In the genomic region with DNA sequence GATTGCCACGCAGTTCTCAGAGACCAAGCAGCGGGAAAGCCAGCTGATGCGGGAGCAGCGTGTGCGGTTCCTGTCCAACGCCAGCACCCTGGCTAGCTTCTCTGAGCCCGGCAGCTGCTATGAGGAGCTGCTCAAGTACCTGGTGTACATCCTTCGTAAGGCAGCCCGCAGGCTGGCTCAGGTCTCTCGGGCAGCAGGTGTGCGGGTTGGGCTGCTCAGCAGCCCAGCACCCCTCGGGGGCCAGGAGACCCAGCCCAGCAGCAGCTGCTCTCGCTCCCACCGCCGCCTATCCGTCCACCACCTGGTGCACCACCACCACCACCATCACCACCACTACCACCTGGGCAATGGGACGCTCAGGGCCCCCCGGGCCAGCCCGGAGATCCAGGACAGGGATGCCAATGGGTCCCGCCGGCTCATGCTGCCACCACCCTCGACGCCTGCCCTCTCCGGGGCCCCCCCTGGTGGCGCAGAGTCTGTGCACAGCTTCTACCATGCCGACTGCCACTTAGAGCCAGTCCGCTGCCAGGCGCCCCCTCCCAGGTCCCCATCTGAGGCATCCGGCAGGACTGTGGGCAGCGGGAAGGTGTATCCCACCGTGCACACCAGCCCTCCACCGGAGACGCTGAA, we compare ENCODE assay signal across 16 cellular contexts. TPM values are rescaled to one million over a fixed set of nuclear protein-coding genes. Genes with fewer than 3 reads are reported as not detected.
DNase-seq lines count a peak whose midpoint lies in the region; ATAC-seq lines count a peak whose summit lies in the region.
"Had no signal": no experiment of that assay in that cellular context is flagged by ENCODE, and none has a peak within 500 bp of the region (broad histone marks: within the 10 kb centered on the region; RNA-seq: fewer than 3 reads in every experiment).

No MANE protein-coding gene starts in this region.

- H3K27me3 Mint-ChIP-seq in activated CD4-positive, alpha-beta T cell treated with anti-CD3 and anti-CD28 coated beads, Interleukin-2, amount 10 ng/mL, durations not matched to agents 24 days and 14 days = peaks cover 2% of the 10 kb centered on the region

- H3K27ac Mint-ChIP-seq in activated CD4-positive, alpha-beta T cell treated with anti-CD3 and anti-CD28 coated beads, Interleukin-2, amount 10 ng/mL, durations not matched to agents 24 days and 14 days = no peak overlapping the region
- H3K27ac Mint-ChIP-seq: dendritic cell treated with granulocyte-macrophage colony-stimulating factor and Interleukin-4, amounts not matched to agents 40 ng/mL and 50 ng/mL, for 4 days had no signal

- ATAC-seq in GM21717 (IDR thresholded peaks at IDR 0.05; ENCODE audit: unreplicated experiment) = no peak
- ATAC-seq in GM19035 (IDR thresholded peaks at IDR 0.05; ENCODE audit: unreplicated experiment) = no peak

- peak; percentile 65 for DNase-seq in activated CD4-positive, alpha-beta T cell treated with anti-CD3 and anti-CD28 coated beads, Interleukin-2, amount 10 ng/mL, durations not matched to agents 24 days and 14 days
- DNase-seq in activated CD4-positive, alpha-beta T cell treated with anti-CD3 and anti-CD28 coated beads, Interleukin-2, amount 50 U/mL, for 1 hour = no peak
- peak; percentile 83 for DNase-seq in H7
- peak; percentile 44 for DNase-seq in NCI-H526 treated with DMSO at 0.1 percent for 48 hours (lab: John Stamatoyannopoulos, UW)
- peak; percentile 53 for DNase-seq in iPS-NIHi11 (ENCODE audit: low spot score)
- no peak for DNase-seq in GM19240 (ENCODE audit: insufficient read length, low spot score)
- DNase-seq: activated CD4-positive, alpha-beta T cell treated with anti-CD3 and anti-CD28 coated beads, Interleukin-2, amount 50 U/mL, for 48 hours; activated effector memory CD4-positive, alpha-beta T cell treated with anti-CD3 and anti-CD28 coated beads, Interleukin-2, amount 50 U/mL, for 16 hours; NCI-H2081; pancreas; Peyer's patch; stomach; T-helper 2 cell had no signal

- H3K4me3 ChIP-seq in H7 (ENCODE audit: insufficient read depth, low read depth, low read length) = no peak overlapping the region
- H3K4me3 ChIP-seq: pancreas, Peyer's patch, stomach had no signal

- no peaks in the 10 kb centered on the region for H3K4me1 Mint-ChIP-seq in activated CD4-positive, alpha-beta T cell treated with anti-CD3 and anti-CD28 coated beads, Interleukin-2, amount 10 ng/mL, durations not matched to agents 24 days and 14 days

- intact Hi-C loops in activated CD4-positive, alpha-beta T cell treated with anti-CD3 and anti-CD28 coated beads, Interleukin-2, amount 10 ng/mL, durations not matched to agents 24 days and 14 days (cut with micrococcal nuclease) = no loop called here

- H3K27me3 ChIP-seq in H7 (ENCODE audit: control insufficient read depth, insufficient read depth, low read length) = no peaks in the 10 kb centered on the region
- H3K27me3 ChIP-seq: pancreas, Peyer's patch had no signal

- H3K36me3 Mint-ChIP-seq in activated CD4-positive, alpha-beta T cell treated with anti-CD3 and anti-CD28 coated beads, Interleukin-2, amount 10 ng/mL, durations not matched to agents 24 days and 14 days (ENCODE audit: low read depth) = no peaks in the 10 kb centered on the region

- H3K36me3 ChIP-seq in H7 (replicated peaks; ENCODE audit: control insufficient read depth, insufficient read depth, low read length) = no peaks in the 10 kb centered on the region
- H3K36me3 ChIP-seq: pancreas, Peyer's patch, stomach had no signal

- H3K4me3 Mint-ChIP-seq in activated CD4-positive, alpha-beta T cell treated with anti-CD3 and anti-CD28 coated beads, Interleukin-2, amount 10 ng/mL, durations not matched to agents 24 days and 14 days = no peak overlapping the region
- H3K4me3 Mint-ChIP-seq: dendritic cell treated with granulocyte-macrophage colony-stimulating factor and Interleukin-4, amounts not matched to agents 40 ng/mL and 50 ng/mL, for 4 days had no signal

- H3K9me3 Mint-ChIP-seq in activated CD4-positive, alpha-beta T cell treated with anti-CD3 and anti-CD28 coated beads, Interleukin-2, amount 10 ng/mL, durations not matched to agents 24 days and 14 days = no peaks in the 10 kb centered on the region
- H3K9me3 Mint-ChIP-seq: dendritic cell treated with granulocyte-macrophage colony-stimulating factor and Interleukin-4, amounts not matched to agents 40 ng/mL and 50 ng/mL, for 4 days had no signal

RNA-seq across cellular contexts. Expression of a gene that starts 15.2 kb away (rescaled TPM):
- total RNA-seq in activated CD4-positive, alpha-beta T cell treated with anti-CD3 and anti-CD28 coated beads, Interleukin-2, amount 10 ng/mL, durations not matched to agents 24 days and 14 days = 0.07 TPM in 1 of 2 replicates, not detected in the other
- total RNA-seq in H7 (2014; rRNA removed; shearing (Covaris generic)) = 1.5 and 1.9 TPM in 2 replicates
- total RNA-seq: Peyer's patch had no signal

RNA-seq across cellular contexts. Expression of a gene that starts 28.7 kb away (rescaled TPM):
- total RNA-seq in activated CD4-positive, alpha-beta T cell treated with anti-CD3 and anti-CD28 coated beads, Interleukin-2, amount 10 ng/mL, durations not matched to agents 24 days and 14 days = 21.6 and 22.4 TPM in 2 replicates
- total RNA-seq in H7 (2014; rRNA removed; shearing (Covaris generic)) = 31.0 and 42.6 TPM in 2 replicates

RNA-seq across cellular contexts. Expression of a gene that starts 43.2 kb away (rescaled TPM):
- total RNA-seq in activated CD4-positive, alpha-beta T cell treated with anti-CD3 and anti-CD28 coated beads, Interleukin-2, amount 10 ng/mL, durations not matched to agents 24 days and 14 days = not detected in 2 replicates
- 0.07 and 0.87 TPM in 2 replicates for total RNA-seq in H7 (2014; rRNA removed; shearing (Covaris generic))

RNA-seq across cellular contexts. Expression of a gene that starts 59.0 kb away (rescaled TPM):
- not detected in 2 replicates for total RNA-seq in activated CD4-positive, alpha-beta T cell treated with anti-CD3 and anti-CD28 coated beads, Interleukin-2, amount 10 ng/mL, durations not matched to agents 24 days and 14 days
- 0.33 and 0.48 TPM in 2 replicates for total RNA-seq in H7 (2014; rRNA removed; shearing (Covaris generic))

Comparison
In these comparisons a context has a peak if more than half of its experiments do, and no peak if none do; other contexts are left out.
1. DNase-seq: peak in activated CD4-positive, alpha-beta T cell treated with anti-CD3 and anti-CD28 coated beads, Interleukin-2, amount 10 ng/mL, durations not matched to agents 24 days and 14 days (single experiment), H7 (single experiment), NCI-H526 treated with DMSO at 0.1 percent for 48 hours (single experiment) and iPS-NIHi11 (single experiment); none in activated CD4-positive, alpha-beta T cell treated with anti-CD3 and anti-CD28 coated beads, Interleukin-2, amount 50 U/mL, for 1 hour (single experiment) and GM19240 (single experiment).